In the genomic region with DNA sequence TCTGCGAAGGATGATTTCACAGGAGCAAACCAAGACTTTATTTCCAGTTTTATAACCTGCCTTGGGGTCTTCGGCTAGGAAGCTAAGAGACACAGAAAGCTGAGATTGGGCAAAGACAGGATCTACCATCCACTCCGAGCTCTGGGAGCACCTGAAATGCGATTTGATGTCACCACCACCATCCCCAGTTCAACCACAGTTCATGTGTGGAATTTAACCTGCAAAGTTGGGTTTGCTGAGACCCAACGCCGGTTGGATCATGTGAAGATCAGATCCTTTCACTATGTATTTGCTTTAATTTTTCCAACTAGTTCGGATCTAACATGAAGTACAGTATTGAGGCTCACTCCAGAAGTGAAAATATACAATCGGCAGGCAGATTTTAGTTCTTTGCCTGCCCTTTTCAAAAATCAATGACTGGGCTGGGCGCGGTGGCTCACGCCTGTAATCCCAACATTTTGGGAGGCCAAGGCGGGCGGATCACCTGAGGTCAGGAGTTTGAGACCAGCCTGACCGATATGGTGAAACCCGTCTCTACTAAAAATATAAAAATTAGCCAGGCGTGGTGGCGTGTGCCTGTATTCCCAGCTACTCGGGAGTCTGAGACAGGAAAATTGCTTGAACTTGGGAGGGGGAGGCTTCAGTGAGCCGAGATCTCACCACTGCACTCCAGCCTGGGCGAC, we compare ENCODE assay signal across 1 cellular context.
TF ChIP-seq lines count a peak whose summit lies in the region.

No MANE protein-coding gene starts in this region.

TF ChIP-seq in GM23338, 12 proteins besides CTCF, POLR2A, EP300 and RAD21 (continued from another document):
- TF ChIP-seq ZNF114 (CRISPR knock-in tag; IDR thresholded peaks at IDR 0.05) (no peak), POLR2AphosphoS5 (IDR thresholded peaks at IDR 0.05; ENCODE audit: low read depth) (no peak), STAT1 (IDR thresholded peaks at IDR 0.05; ENCODE audit: unreplicated experiment) (no peak), CREB1 (CRISPR knock-in tag; IDR thresholded peaks at IDR 0.05; ENCODE audit: low read depth) (no peak), ZNF331 (CRISPR knock-in tag; IDR thresholded peaks at IDR 0.05; ENCODE audit: low read depth) (no peak), JUNB (IDR thresholded peaks at IDR 0.05; ENCODE audit: unreplicated experiment) (no peak), EZH2 (IDR thresholded peaks at IDR 0.05; ENCODE audit: low read depth, unreplicated experiment) (no peak)
- TF ChIP-seq, protein P1, sequence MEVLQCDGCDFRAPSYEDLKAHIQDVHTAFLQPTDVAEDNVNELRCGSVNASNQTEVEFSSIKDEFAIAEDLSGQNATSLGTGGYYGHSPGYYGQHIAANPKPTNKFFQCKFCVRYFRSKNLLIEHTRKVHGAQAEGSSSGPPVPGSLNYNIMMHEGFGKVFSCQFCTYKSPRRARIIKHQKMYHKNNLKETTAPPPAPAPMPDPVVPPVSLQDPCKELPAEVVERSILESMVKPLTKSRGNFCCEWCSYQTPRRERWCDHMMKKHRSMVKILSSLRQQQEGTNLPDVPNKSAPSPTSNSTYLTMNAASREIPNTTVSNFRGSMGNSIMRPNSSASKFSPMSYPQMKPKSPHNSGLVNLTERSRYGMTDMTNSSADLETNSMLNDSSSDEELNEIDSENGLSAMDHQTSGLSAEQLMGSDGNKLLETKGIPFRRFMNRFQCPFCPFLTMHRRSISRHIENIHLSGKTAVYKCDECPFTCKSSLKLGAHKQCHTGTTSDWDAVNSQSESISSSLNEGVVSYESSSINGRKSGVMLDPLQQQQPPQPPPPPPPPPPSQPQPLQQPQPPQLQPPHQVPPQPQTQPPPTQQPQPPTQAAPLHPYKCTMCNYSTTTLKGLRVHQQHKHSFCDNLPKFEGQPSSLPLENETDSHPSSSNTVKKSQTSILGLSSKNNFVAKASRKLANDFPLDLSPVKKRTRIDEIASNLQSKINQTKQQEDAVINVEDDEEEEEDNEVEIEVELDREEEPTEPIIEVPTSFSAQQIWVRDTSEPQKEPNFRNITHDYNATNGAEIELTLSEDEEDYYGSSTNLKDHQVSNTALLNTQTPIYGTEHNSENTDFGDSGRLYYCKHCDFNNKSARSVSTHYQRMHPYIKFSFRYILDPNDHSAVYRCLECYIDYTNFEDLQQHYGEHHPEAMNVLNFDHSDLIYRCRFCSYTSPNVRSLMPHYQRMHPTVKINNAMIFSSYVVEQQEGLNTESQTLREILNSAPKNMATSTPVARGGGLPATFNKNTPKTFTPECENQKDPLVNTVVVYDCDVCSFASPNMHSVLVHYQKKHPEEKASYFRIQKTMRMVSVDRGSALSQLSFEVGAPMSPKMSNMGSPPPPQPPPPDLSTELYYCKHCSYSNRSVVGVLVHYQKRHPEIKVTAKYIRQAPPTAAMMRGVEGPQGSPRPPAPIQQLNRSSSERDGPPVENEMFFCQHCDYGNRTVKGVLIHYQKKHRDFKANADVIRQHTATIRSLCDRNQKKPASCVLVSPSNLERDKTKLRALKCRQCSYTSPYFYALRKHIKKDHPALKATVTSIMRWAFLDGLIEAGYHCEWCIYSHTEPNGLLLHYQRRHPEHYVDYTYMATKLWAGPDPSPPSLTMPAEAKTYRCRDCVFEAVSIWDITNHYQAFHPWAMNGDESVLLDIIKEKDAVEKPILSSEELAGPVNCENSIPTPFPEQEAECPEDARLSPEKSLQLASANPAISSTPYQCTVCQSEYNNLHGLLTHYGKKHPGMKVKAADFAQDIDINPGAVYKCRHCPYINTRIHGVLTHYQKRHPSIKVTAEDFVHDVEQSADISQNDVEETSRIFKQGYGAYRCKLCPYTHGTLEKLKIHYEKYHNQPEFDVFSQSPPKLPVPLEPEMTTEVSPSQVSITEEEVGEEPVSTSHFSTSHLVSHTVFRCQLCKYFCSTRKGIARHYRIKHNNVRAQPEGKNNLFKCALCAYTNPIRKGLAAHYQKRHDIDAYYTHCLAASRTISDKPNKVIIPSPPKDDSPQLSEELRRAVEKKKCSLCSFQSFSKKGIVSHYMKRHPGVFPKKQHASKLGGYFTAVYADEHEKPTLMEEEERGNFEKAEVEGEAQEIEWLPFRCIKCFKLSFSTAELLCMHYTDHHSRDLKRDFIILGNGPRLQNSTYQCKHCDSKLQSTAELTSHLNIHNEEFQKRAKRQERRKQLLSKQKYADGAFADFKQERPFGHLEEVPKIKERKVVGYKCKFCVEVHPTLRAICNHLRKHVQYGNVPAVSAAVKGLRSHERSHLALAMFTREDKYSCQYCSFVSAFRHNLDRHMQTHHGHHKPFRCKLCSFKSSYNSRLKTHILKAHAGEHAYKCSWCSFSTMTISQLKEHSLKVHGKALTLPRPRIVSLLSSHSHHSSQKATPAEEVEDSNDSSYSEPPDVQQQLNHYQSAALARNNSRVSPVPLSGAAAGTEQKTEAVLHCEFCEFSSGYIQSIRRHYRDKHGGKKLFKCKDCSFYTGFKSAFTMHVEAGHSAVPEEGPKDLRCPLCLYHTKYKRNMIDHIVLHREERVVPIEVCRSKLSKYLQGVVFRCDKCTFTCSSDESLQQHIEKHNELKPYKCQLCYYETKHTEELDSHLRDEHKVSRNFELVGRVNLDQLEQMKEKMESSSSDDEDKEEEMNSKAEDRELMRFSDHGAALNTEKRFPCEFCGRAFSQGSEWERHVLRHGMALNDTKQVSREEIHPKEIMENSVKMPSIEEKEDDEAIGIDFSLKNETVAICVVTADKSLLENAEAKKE (CRISPR knock-in tag; IDR thresholded peaks at IDR 0.05), result no peak
- TF ChIP-seq, protein P2, sequence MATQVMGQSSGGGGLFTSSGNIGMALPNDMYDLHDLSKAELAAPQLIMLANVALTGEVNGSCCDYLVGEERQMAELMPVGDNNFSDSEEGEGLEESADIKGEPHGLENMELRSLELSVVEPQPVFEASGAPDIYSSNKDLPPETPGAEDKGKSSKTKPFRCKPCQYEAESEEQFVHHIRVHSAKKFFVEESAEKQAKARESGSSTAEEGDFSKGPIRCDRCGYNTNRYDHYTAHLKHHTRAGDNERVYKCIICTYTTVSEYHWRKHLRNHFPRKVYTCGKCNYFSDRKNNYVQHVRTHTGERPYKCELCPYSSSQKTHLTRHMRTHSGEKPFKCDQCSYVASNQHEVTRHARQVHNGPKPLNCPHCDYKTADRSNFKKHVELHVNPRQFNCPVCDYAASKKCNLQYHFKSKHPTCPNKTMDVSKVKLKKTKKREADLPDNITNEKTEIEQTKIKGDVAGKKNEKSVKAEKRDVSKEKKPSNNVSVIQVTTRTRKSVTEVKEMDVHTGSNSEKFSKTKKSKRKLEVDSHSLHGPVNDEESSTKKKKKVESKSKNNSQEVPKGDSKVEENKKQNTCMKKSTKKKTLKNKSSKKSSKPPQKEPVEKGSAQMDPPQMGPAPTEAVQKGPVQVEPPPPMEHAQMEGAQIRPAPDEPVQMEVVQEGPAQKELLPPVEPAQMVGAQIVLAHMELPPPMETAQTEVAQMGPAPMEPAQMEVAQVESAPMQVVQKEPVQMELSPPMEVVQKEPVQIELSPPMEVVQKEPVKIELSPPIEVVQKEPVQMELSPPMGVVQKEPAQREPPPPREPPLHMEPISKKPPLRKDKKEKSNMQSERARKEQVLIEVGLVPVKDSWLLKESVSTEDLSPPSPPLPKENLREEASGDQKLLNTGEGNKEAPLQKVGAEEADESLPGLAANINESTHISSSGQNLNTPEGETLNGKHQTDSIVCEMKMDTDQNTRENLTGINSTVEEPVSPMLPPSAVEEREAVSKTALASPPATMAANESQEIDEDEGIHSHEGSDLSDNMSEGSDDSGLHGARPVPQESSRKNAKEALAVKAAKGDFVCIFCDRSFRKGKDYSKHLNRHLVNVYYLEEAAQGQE (IDR thresholded peaks at IDR 0.05; ENCODE audit: unreplicated experiment), result no peak
- TF ChIP-seq, protein P3, sequence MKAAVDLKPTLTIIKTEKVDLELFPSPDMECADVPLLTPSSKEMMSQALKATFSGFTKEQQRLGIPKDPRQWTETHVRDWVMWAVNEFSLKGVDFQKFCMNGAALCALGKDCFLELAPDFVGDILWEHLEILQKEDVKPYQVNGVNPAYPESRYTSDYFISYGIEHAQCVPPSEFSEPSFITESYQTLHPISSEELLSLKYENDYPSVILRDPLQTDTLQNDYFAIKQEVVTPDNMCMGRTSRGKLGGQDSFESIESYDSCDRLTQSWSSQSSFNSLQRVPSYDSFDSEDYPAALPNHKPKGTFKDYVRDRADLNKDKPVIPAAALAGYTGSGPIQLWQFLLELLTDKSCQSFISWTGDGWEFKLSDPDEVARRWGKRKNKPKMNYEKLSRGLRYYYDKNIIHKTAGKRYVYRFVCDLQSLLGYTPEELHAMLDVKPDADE (IDR thresholded peaks at IDR 0.05), result no peak
